21 cellular contexts compared by ENCODE assay signal in the genomic region with DNA sequence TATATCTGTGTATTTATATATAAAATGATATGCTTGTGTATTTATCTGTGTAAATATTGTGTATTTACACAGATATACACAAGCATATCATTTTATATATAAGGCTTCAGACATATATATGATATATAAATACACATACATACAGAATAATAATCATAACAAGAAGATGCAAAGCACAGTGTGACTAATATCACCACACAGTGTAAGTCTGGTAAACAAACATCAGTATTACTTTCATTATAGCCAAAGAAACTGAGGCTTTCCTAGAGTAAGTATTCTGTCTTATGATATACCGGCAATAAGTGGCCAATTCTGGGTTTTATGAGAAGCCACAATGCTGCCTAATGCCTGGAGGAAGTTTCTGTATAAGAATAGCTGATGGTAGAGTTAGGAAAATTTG. TPM values are rescaled to one million over a fixed set of nuclear protein-coding genes. Genes with fewer than 3 reads are reported as not detected.
DNase-seq lines count a peak whose midpoint lies in the region; ATAC-seq, FAIRE-seq and TF ChIP-seq lines count a peak whose summit lies in the region.
"Had no signal": no experiment of that assay in that cellular context is flagged by ENCODE, and none has a peak within 500 bp of the region (broad histone marks: within the 10 kb centered on the region; RNA-seq: fewer than 3 reads in every experiment).

No MANE protein-coding gene starts in this region.

- no peak for TF ChIP-seq CTCF in GM23338 (conservative IDR thresholded peaks at IDR 0.05; ENCODE audit: low read depth in 2 of 2)
- no peak for TF ChIP-seq CTCF in pancreas (IDR thresholded peaks at IDR 0.05)

- H3K9me3 Mint-ChIP-seq in GM23338, result peaks cover 20% of the 10 kb centered on the region
- peaks cover 8% of the 10 kb centered on the region for H3K9me3 Mint-ChIP-seq in activated T-cell treated with anti-CD3 and anti-CD28 coated beads, Interleukin-2, amount 50 U/mL, for 4 hours

- no peaks in the 10 kb centered on the region for H3K27me3 ChIP-seq in GM23338 (ENCODE audit: insufficient read depth)
- H3K27me3 ChIP-seq in pancreas, result no peaks in the 10 kb centered on the region
- H3K27me3 ChIP-seq: BE2C, Peyer's patch had no signal

- no peaks in the 10 kb centered on the region for H3F3A ChIP-seq in GM23338 (replicated peaks; ENCODE audit: low read depth)

- H3K27ac Mint-ChIP-seq in GM23338, result no peak overlapping the region

- no peak overlapping the region for H2AFZ ChIP-seq in GM23338

- FAIRE-seq in colon (lab: Jason Lieb, UNC) (peak; percentile 5), pancreas (lab: Jason Lieb, UNC) (no peak)
- FAIRE-seq: H1 had no signal

- DNase-seq in GM23338 (ENCODE audit: low spot score) (no peak), pancreas (no peak)
- DNase-seq in activated T-cell treated with anti-CD3 and anti-CD28 coated beads, Interleukin-2, amount 50 U/mL, for 4 hours, result no peak
- DNase-seq: BE2C; CD4-positive, CD25-positive, alpha-beta regulatory T cell; COR-L47; DMS 273 treated with DMSO at 0.1 percent for 48 hours; KG1; NCI-H1105 treated with DMSO at 0.1 percent for 48 hours; NCI-H1694 treated with DMSO at 0.1 percent for 48 hours; NCI-H510A; NCI-H748 treated with DMSO at 0.1 percent for 48 hours; NK-92 treated with Interleukin-12 subunit alpha and Interleukin-12 subunit beta, amount 100 ng/mL, for 24 hours; Peyer's patch; SW 1271 had no signal

- H3K36me3 ChIP-seq in GM23338 (ENCODE audit: insufficient read depth) (peaks cover 8% of the 10 kb centered on the region; the same call in 1 of the 2 replicates), pancreas (peaks cover 0 to 18% (median 3%) of the 10 kb centered on the region in 3 donors)

- peaks cover under 1% of the 10 kb centered on the region for H3K27me3 Mint-ChIP-seq in GM23338 (ENCODE audit: insufficient read depth, low read depth, poor library complexity)
- H3K27me3 Mint-ChIP-seq in activated T-cell treated with anti-CD3 and anti-CD28 coated beads, Interleukin-2, amount 50 U/mL, for 4 hours (ENCODE audit: low read depth), result no peaks in the 10 kb centered on the region
- H3K27me3 Mint-ChIP-seq: CD4-positive, CD25-positive, alpha-beta regulatory T cell had no signal

- no peaks in the 10 kb centered on the region for H3K9me2 ChIP-seq in GM23338 (ENCODE audit: insufficient read depth)

- ATAC-seq in GM18502 (IDR thresholded peaks at IDR 0.05; ENCODE audit: poor library complexity, unreplicated experiment) (peak; percentile 70), GM21381 (IDR thresholded peaks at IDR 0.05; ENCODE audit: unreplicated experiment) (peak; percentile 66), HG02973 (IDR thresholded peaks at IDR 0.05; ENCODE audit: unreplicated experiment) (peak; percentile 87), GM23338 (no peak), pancreas (no peak)
- no peak for ATAC-seq in activated T-cell treated with anti-CD3 and anti-CD28 coated beads, Interleukin-2, amount 50 U/mL, for 4 hours
- ATAC-seq: Right ventricle myocardium inferior had no signal

- no peaks in the 10 kb centered on the region for H3K9me3 ChIP-seq in pancreas
- H3K9me3 ChIP-seq: BE2C had no signal

- H4K20me1 ChIP-seq in GM23338 (replicated peaks; ENCODE audit: insufficient read depth), result no peaks in the 10 kb centered on the region

- 97 to 100% methylated on average over 1 of the region's 1 CpG for WGBS in pancreas, 2 donors

- H3K4me1 Mint-ChIP-seq in GM23338, result no peaks in the 10 kb centered on the region
- H3K4me1 Mint-ChIP-seq in activated T-cell treated with anti-CD3 and anti-CD28 coated beads, Interleukin-2, amount 50 U/mL, for 4 hours (ENCODE audit: low read depth), result no peaks in the 10 kb centered on the region

- intact Hi-C loops in pancreas (cut with DNase I), result no loop called here

- H3K27ac ChIP-seq in GM23338 (ENCODE audit: low read depth) (no peak overlapping the region), pancreas (no peak overlapping the region)
- H3K27ac ChIP-seq: Peyer's patch had no signal

- H3K4me3 ChIP-seq in GM23338, result no peak overlapping the region
- no peak overlapping the region for H3K4me3 ChIP-seq in pancreas
- H3K4me3 ChIP-seq: Peyer's patch had no signal

- peaks cover 36% of the 10 kb centered on the region for H3K36me3 Mint-ChIP-seq in GM23338 (ENCODE audit: low read depth)
- H3K36me3 Mint-ChIP-seq in activated T-cell treated with anti-CD3 and anti-CD28 coated beads, Interleukin-2, amount 50 U/mL, for 4 hours (ENCODE audit: insufficient read depth), result peaks cover 45% of the 10 kb centered on the region

- no peak overlapping the region for H3K4me2 ChIP-seq in GM23338

- no peaks in the 10 kb centered on the region for H3K79me2 ChIP-seq in GM23338 (replicated peaks; ENCODE audit: insufficient read depth)

- no peaks in the 10 kb centered on the region for H3K4me1 ChIP-seq in GM23338 (ENCODE audit: insufficient read depth)
- no peaks in the 10 kb centered on the region for H3K4me1 ChIP-seq in pancreas
- H3K4me1 ChIP-seq: BE2C, Peyer's patch had no signal

- no peak overlapping the region for H3K4me3 Mint-ChIP-seq in GM23338
- no peak overlapping the region for H3K4me3 Mint-ChIP-seq in activated T-cell treated with anti-CD3 and anti-CD28 coated beads, Interleukin-2, amount 50 U/mL, for 4 hours
- H3K4me3 Mint-ChIP-seq: CD4-positive, CD25-positive, alpha-beta regulatory T cell had no signal

TF ChIP-seq in GM23338, 12 proteins besides CTCF, POLR2A, EP300 and RAD21 (continues in another document):
- TF ChIP-seq, protein P1, sequence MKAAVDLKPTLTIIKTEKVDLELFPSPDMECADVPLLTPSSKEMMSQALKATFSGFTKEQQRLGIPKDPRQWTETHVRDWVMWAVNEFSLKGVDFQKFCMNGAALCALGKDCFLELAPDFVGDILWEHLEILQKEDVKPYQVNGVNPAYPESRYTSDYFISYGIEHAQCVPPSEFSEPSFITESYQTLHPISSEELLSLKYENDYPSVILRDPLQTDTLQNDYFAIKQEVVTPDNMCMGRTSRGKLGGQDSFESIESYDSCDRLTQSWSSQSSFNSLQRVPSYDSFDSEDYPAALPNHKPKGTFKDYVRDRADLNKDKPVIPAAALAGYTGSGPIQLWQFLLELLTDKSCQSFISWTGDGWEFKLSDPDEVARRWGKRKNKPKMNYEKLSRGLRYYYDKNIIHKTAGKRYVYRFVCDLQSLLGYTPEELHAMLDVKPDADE (IDR thresholded peaks at IDR 0.05), result no peak
- TF ChIP-seq JUNB (IDR thresholded peaks at IDR 0.05; ENCODE audit: unreplicated experiment) (no peak), CREB1 (CRISPR knock-in tag; IDR thresholded peaks at IDR 0.05; ENCODE audit: low read depth) (no peak), ZNF331 (CRISPR knock-in tag; IDR thresholded peaks at IDR 0.05; ENCODE audit: low read depth) (no peak), POLR2AphosphoS5 (IDR thresholded peaks at IDR 0.05; ENCODE audit: low read depth) (no peak)

RNA-seq across cellular contexts. Expression of a gene that starts 29.9 kb away (rescaled TPM):
- total RNA-seq in GM23338 (2014; rRNA removed; shearing (Covaris generic)), result 19.7 and 20.3 TPM in 2 replicates
- polyA plus RNA-seq in GM23338 (2016; fragmentation: Nextera tagmentation; extraction: Ambion mirVana), result 7.9 and 9.5 TPM in 2 replicates
- 10 to 100 TPM; 23.6 to 26.8 (median 26.6) TPM for total RNA-seq in activated T-cell treated with anti-CD3 and anti-CD28 coated beads, Interleukin-2, amount 50 U/mL, for 4 hours
- total RNA-seq in pancreas, result 10 to 100 TPM in 1 of 6 donors, 1 to 10 TPM in 5; 5.3 to 13.2 (median 7.2) TPM
- 1 to 10 TPM; 1.7 to 2.7 TPM for polyA plus RNA-seq in pancreas

Comparison
In these comparisons a context has a peak if more than half of its experiments do, and no peak if none do; other contexts are left out.
1. ATAC-seq: peak in GM18502 (single experiment), GM21381 (single experiment) and HG02973 (single experiment); none in GM23338 (single experiment), activated T-cell treated with anti-CD3 and anti-CD28 coated beads, Interleukin-2, amount 50 U/mL, for 4 hours (0 of 2) and pancreas (0 of 4).